27 cellular contexts compared by ENCODE assay signal in genomic region chr2:154639997-154640396, GRCh38. TPM values are rescaled to one million over a fixed set of nuclear protein-coding genes. Genes with fewer than 3 reads are reported as not detected.
"Had no signal": no experiment of that assay in that cellular context is flagged by ENCODE, and none has a peak within 500 bp of the region (broad histone marks: within the 10 kb centered on the region; RNA-seq: fewer than 3 reads in every experiment).

No MANE protein-coding gene starts in this region.

- H3K9me3 Mint-ChIP-seq: activated naive CD8-positive, alpha-beta T cell treated with anti-CD3 and anti-CD28 coated beads, Interleukin-2, amount 10 ng/mL, durations not matched to agents 7 days and 5 days had no signal

- H3K27ac Mint-ChIP-seq: activated CD4-positive, alpha-beta memory T cell treated with anti-CD3 and anti-CD28 coated beads, Interleukin-2, amount 10 ng/mL, durations not matched to agents 7 days and 5 days; activated CD4-positive, alpha-beta T cell treated with anti-CD3 and anti-CD28 coated beads for 36 hours; activated naive CD8-positive, alpha-beta T cell treated with anti-CD3 and anti-CD28 coated beads, Interleukin-2, amount 10 ng/mL, durations not matched to agents 7 days and 5 days; activated T-cell treated with anti-CD3 and anti-CD28 coated beads, Interleukin-2, amount 50 U/mL, for 72 hours; T-cell had no signal

- ATAC-seq: activated CD4-positive, alpha-beta T cell treated with anti-CD3 and anti-CD28 coated beads for 36 hours; activated T-cell treated with anti-CD3 and anti-CD28 coated beads, Interleukin-2, amount 50 U/mL, for 72 hours; T-cell had no signal

- H3K36me3 ChIP-seq: adrenal gland, colonic mucosa, MG63, WERI-Rb-1 had no signal

- H3K9me3 ChIP-seq: adrenal gland, colonic mucosa, MG63 had no signal

- H3K4me3 ChIP-seq: adrenal gland, colonic mucosa, MG63, PC-9 had no signal

- H3K27me3 ChIP-seq: adrenal gland, colonic mucosa, MG63 had no signal

- H3K4me3 Mint-ChIP-seq: activated CD4-positive, alpha-beta memory T cell treated with anti-CD3 and anti-CD28 coated beads, Interleukin-2, amount 10 ng/mL, durations not matched to agents 7 days and 5 days; activated CD4-positive, alpha-beta T cell treated with anti-CD3 and anti-CD28 coated beads for 36 hours; activated naive CD8-positive, alpha-beta T cell treated with anti-CD3 and anti-CD28 coated beads, Interleukin-2, amount 10 ng/mL, durations not matched to agents 7 days and 5 days; activated T-cell treated with anti-CD3 and anti-CD28 coated beads, Interleukin-2, amount 50 U/mL, for 72 hours; T-cell had no signal

- H3K27me3 Mint-ChIP-seq: activated CD4-positive, alpha-beta memory T cell treated with anti-CD3 and anti-CD28 coated beads, Interleukin-2, amount 10 ng/mL, durations not matched to agents 7 days and 5 days; activated CD4-positive, alpha-beta T cell treated with anti-CD3 and anti-CD28 coated beads for 36 hours; T-cell had no signal

- DNase-seq: activated CD4-positive, alpha-beta memory T cell treated with anti-CD3 and anti-CD28 coated beads, Interleukin-2, amount 10 ng/mL, durations not matched to agents 7 days and 5 days; activated CD4-positive, alpha-beta T cell treated with anti-CD3 and anti-CD28 coated beads for 36 hours; activated CD4-positive, alpha-beta T cell treated with anti-CD3 and anti-CD28 coated beads, Interleukin-2, amount 50 U/mL, for 1 hour; activated CD8-positive, alpha-beta memory T cell treated with anti-CD3 and anti-CD28 coated beads, Interleukin-2, amount 50 U/mL, for 4 hours; activated naive CD4-positive, alpha-beta T cell treated with anti-CD3 and anti-CD28 coated beads, Interleukin-2, amount 50 U/mL, for 16 hours; activated naive CD8-positive, alpha-beta T cell treated with anti-CD3 and anti-CD28 coated beads, Interleukin-2, amount 10 ng/mL, durations not matched to agents 7 days and 5 days; activated T-cell treated with anti-CD3 and anti-CD28 coated beads, Interleukin-2, amount 50 U/mL, for 72 hours; adrenal gland; anterior cingulate cortex; cerebellar nuclear complex; colonic mucosa; KBM-7; MG63; MV-4-11; NCI-H1092 treated with DMSO at 0.1 percent for 48 hours; NCI-H1436 treated with DMSO at 0.1 percent for 48 hours; NCI-H187; NCI-H2081; NCI-H2171 treated with DMSO at 0.1 percent for 48 hours; NCI-H226; NCI-H526; PC-9; SIG-M5; T-cell; WERI-Rb-1 had no signal

- H3K4me1 Mint-ChIP-seq: activated CD4-positive, alpha-beta memory T cell treated with anti-CD3 and anti-CD28 coated beads, Interleukin-2, amount 10 ng/mL, durations not matched to agents 7 days and 5 days; activated CD4-positive, alpha-beta T cell treated with anti-CD3 and anti-CD28 coated beads for 36 hours; activated naive CD8-positive, alpha-beta T cell treated with anti-CD3 and anti-CD28 coated beads, Interleukin-2, amount 10 ng/mL, durations not matched to agents 7 days and 5 days; T-cell had no signal

- H3K36me3 Mint-ChIP-seq: activated naive CD8-positive, alpha-beta T cell treated with anti-CD3 and anti-CD28 coated beads, Interleukin-2, amount 10 ng/mL, durations not matched to agents 7 days and 5 days; T-cell had no signal

- H3K4me1 ChIP-seq: adrenal gland, colonic mucosa had no signal

- H3K27ac ChIP-seq: adrenal gland, colonic mucosa, PC-9, WERI-Rb-1 had no signal

RNA-seq across cellular contexts. Expression of gene KCNJ3, which starts 58.5 kb away (rescaled TPM):
- total RNA-seq: activated CD4-positive, alpha-beta memory T cell treated with anti-CD3 and anti-CD28 coated beads, Interleukin-2, amount 10 ng/mL, durations not matched to agents 7 days and 5 days; activated CD4-positive, alpha-beta T cell treated with anti-CD3 and anti-CD28 coated beads for 36 hours; activated naive CD8-positive, alpha-beta T cell treated with anti-CD3 and anti-CD28 coated beads, Interleukin-2, amount 10 ng/mL, durations not matched to agents 7 days and 5 days; activated T-cell treated with anti-CD3 and anti-CD28 coated beads, Interleukin-2, amount 50 U/mL, for 72 hours; NCI-H460; PC-9; T-cell; T-helper 2 cell treated with Interferon-gamma antibody and Interleukin-4, amounts not matched to agents 100 ng/mL and 5 ng/mL, for 36 hours had no signal
